In the genomic region with DNA sequence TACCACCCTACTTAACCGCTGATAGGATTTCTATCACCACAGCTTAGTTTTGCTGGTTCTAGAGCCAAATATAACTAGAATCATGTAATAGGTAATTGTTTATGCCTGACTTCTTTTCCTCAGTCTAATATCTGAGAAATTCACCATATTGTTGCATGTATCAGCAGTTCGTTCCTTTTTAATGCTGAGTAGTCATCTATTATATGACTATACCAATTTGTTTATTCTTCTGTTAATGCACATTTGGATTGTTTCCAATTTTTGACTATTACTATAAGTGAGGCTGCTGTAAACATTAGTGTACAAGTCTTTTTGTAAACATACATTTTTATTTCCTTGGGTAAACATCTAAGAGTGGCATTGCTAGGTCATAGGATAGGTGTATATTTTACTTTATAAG, we compare ENCODE assay signal across 37 cellular contexts.
"Had no signal": no experiment of that assay in that cellular context is flagged by ENCODE, and none has a peak within 500 bp of the region (broad histone marks: within the 10 kb centered on the region; RNA-seq: fewer than 3 reads in every experiment).

No MANE protein-coding gene starts in this region.

- H3K4me3 ChIP-seq: body of pancreas, colonic mucosa, gastrocnemius medialis, hepatocyte, pancreas, prostate gland, sigmoid colon, suprapubic skin, tibial artery, upper lobe of right lung had no signal

- FAIRE-seq: endometrium, kidney, pancreas, small intestine, TTC549 had no signal

- ATAC-seq: activated CD4-positive, CD25-positive, alpha-beta regulatory T cell treated with anti-CD3 and anti-CD28 coated beads, Interleukin-2, amount 50 U/mL, for 24 hours; body of pancreas; gastrocnemius medialis; left colon; pancreas; stimulated activated naive B cell treated with anti-CD40 and anti-IgM and Interleukin-4, amounts not matched to agents 10 μg/mL and 1 μg/mL and 100 μg/mL, for 72 hours; upper lobe of right lung had no signal

- DNase-seq: activated CD4-positive, alpha-beta T cell treated with anti-CD3 and anti-CD28 coated beads for 48 hours; activated CD4-positive, alpha-beta T cell treated with anti-CD3 and anti-CD28 coated beads, Interleukin-2, amount 50 U/mL, for 48 hours; activated CD8-positive, alpha-beta memory T cell treated with anti-CD3 and anti-CD28 coated beads for 24 hours; activated effector memory CD4-positive, alpha-beta T cell treated with Interleukin-2 at 50 U/mL for 16 hours; activated naive CD4-positive, alpha-beta T cell treated with Interleukin-2 at 50 U/mL for 16 hours; anterior cingulate cortex; body of pancreas; cerebellar nuclear complex; colonic mucosa; effector CD8-positive, alpha-beta T cell; gastrocnemius medialis; glutamatergic neuron; kidney; left colon; mammary epithelial cell; naive B cell; nucleus accumbens; pancreas; retina; sigmoid colon; small intestine; stimulated activated CD4-positive, alpha-beta T cell treated with anti-CD3 and anti-CD28 coated beads, Interleukin-1b, Interleukin-23, amount 100 ng/mL, for 48 hours; stimulated activated naive B cell treated with anti-CD40 and anti-IgM and Interleukin-4, amounts not matched to agents 10 μg/mL and 1 μg/mL and 100 μg/mL, for 72 hours; T-helper 9 cell; tibial artery; upper lobe of right lung; WERI-Rb-1 had no signal

- H3K9me3 Mint-ChIP-seq: mesothelial cell of epicardium, naive B cell, neural crest cell had no signal

- H3K36me3 Mint-ChIP-seq: activated naive CD8-positive, alpha-beta T cell; mesothelial cell of epicardium had no signal

- H3K27me3 ChIP-seq: body of pancreas, colonic mucosa, gastrocnemius medialis, hepatocyte, pancreas, sigmoid colon, suprapubic skin, tibial artery, upper lobe of right lung had no signal

- H3K27ac Mint-ChIP-seq: activated naive CD8-positive, alpha-beta T cell; mesothelial cell of epicardium; stimulated activated naive B cell treated with anti-CD40 and anti-IgM and Interleukin-4, amounts not matched to agents 10 μg/mL and 1 μg/mL and 100 μg/mL, for 72 hours had no signal

- H3K36me3 ChIP-seq: colonic mucosa, gastrocnemius medialis, pancreas, prostate gland, sigmoid colon, suprapubic skin, tibial artery, upper lobe of right lung, WERI-Rb-1 had no signal

- H3K4me2 ChIP-seq: hepatocyte had no signal

- H3K9me3 ChIP-seq: body of pancreas, colonic mucosa, gastrocnemius medialis, pancreas, prostate gland, sigmoid colon, suprapubic skin, tibial artery, upper lobe of right lung had no signal

- H3K27ac ChIP-seq: body of pancreas, colonic mucosa, epithelial cell of prostate, gastrocnemius medialis, hepatocyte, pancreas, prostate gland, sigmoid colon, suprapubic skin, tibial artery, upper lobe of right lung, WERI-Rb-1 had no signal

- H3K4me1 ChIP-seq: colonic mucosa, gastrocnemius medialis, prostate gland, tibial artery, upper lobe of right lung had no signal

- H3K27me3 Mint-ChIP-seq: activated naive CD8-positive, alpha-beta T cell; naive B cell; stimulated activated naive B cell treated with anti-CD40 and anti-IgM and Interleukin-4, amounts not matched to agents 10 μg/mL and 1 μg/mL and 100 μg/mL, for 72 hours had no signal

- H3K4me3 Mint-ChIP-seq: activated naive CD8-positive, alpha-beta T cell; mesothelial cell of epicardium; neural crest cell; stimulated activated naive B cell treated with anti-CD40 and anti-IgM and Interleukin-4, amounts not matched to agents 10 μg/mL and 1 μg/mL and 100 μg/mL, for 72 hours had no signal

- H2AFZ ChIP-seq: hepatocyte had no signal
